1 cellular context compared by ENCODE assay signal in genomic region chr7:992742-993607, GRCh38.
TF ChIP-seq lines count a peak whose summit lies in the region.

No MANE protein-coding gene starts in this region.

TF ChIP-seq in HepG2, 621 proteins besides CTCF, POLR2A, EP300 and RAD21 (continued from another document and continues in another):
- TF ChIP-seq, protein P1, sequence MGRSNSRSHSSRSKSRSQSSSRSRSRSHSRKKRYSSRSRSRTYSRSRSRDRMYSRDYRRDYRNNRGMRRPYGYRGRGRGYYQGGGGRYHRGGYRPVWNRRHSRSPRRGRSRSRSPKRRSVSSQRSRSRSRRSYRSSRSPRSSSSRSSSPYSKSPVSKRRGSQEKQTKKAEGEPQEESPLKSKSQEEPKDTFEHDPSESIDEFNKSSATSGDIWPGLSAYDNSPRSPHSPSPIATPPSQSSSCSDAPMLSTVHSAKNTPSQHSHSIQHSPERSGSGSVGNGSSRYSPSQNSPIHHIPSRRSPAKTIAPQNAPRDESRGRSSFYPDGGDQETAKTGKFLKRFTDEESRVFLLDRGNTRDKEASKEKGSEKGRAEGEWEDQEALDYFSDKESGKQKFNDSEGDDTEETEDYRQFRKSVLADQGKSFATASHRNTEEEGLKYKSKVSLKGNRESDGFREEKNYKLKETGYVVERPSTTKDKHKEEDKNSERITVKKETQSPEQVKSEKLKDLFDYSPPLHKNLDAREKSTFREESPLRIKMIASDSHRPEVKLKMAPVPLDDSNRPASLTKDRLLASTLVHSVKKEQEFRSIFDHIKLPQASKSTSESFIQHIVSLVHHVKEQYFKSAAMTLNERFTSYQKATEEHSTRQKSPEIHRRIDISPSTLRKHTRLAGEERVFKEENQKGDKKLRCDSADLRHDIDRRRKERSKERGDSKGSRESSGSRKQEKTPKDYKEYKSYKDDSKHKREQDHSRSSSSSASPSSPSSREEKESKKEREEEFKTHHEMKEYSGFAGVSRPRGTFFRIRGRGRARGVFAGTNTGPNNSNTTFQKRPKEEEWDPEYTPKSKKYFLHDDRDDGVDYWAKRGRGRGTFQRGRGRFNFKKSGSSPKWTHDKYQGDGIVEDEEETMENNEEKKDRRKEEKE (IDR thresholded peaks at IDR 0.05) = no peak
- TF ChIP-seq LRRFIP1 (CRISPR knock-in tag; conservative IDR thresholded peaks at IDR 0.05) = no peak
- no peak; the same call in 1 of the 2 replicates for TF ChIP-seq ZNF816 (CRISPR knock-in tag; IDR thresholded peaks at IDR 0.05; ENCODE audit: borderline replicate concordance)
- TF ChIP-seq, protein P2, sequence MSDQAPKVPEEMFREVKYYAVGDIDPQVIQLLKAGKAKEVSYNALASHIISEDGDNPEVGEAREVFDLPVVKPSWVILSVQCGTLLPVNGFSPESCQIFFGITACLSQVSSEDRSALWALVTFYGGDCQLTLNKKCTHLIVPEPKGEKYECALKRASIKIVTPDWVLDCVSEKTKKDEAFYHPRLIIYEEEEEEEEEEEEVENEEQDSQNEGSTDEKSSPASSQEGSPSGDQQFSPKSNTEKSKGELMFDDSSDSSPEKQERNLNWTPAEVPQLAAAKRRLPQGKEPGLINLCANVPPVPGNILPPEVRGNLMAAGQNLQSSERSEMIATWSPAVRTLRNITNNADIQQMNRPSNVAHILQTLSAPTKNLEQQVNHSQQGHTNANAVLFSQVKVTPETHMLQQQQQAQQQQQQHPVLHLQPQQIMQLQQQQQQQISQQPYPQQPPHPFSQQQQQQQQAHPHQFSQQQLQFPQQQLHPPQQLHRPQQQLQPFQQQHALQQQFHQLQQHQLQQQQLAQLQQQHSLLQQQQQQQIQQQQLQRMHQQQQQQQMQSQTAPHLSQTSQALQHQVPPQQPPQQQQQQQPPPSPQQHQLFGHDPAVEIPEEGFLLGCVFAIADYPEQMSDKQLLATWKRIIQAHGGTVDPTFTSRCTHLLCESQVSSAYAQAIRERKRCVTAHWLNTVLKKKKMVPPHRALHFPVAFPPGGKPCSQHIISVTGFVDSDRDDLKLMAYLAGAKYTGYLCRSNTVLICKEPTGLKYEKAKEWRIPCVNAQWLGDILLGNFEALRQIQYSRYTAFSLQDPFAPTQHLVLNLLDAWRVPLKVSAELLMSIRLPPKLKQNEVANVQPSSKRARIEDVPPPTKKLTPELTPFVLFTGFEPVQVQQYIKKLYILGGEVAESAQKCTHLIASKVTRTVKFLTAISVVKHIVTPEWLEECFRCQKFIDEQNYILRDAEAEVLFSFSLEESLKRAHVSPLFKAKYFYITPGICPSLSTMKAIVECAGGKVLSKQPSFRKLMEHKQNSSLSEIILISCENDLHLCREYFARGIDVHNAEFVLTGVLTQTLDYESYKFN (CRISPR knock-in tag; conservative IDR thresholded peaks at IDR 0.05) = peak; percentile 92
- 0 out of 2 replicates have a peak, but pooled peaks have one; percentile 48 for TF ChIP-seq ZNF225 (CRISPR knock-in tag; IDR thresholded peaks at IDR 0.05)
- no peak for TF ChIP-seq NFIB (CRISPR knock-in tag; IDR thresholded peaks at IDR 0.05; ENCODE audit: borderline replicate concordance)
- TF ChIP-seq ZBTB25 (CRISPR knock-in tag; IDR thresholded peaks at IDR 0.05) = peak; percentile 95
- TF ChIP-seq ZNF670 (CRISPR knock-in tag; IDR thresholded peaks at IDR 0.05; ENCODE audit: borderline replicate concordance) = peak; percentile 81
- peak; percentile 80 for TF ChIP-seq ZNF343 (CRISPR knock-in tag; IDR thresholded peaks at IDR 0.05)
- no peak for TF ChIP-seq PRDM15 (CRISPR knock-in tag; IDR thresholded peaks at IDR 0.05)
- no peak for TF ChIP-seq ZNF784 (CRISPR knock-in tag; IDR thresholded peaks at IDR 0.05; ENCODE audit: borderline replicate concordance)
- TF ChIP-seq, protein P3, sequence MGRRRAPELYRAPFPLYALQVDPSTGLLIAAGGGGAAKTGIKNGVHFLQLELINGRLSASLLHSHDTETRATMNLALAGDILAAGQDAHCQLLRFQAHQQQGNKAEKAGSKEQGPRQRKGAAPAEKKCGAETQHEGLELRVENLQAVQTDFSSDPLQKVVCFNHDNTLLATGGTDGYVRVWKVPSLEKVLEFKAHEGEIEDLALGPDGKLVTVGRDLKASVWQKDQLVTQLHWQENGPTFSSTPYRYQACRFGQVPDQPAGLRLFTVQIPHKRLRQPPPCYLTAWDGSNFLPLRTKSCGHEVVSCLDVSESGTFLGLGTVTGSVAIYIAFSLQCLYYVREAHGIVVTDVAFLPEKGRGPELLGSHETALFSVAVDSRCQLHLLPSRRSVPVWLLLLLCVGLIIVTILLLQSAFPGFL (CRISPR knock-in tag; IDR thresholded peaks at IDR 0.05) = no peak
- TF ChIP-seq ZNF619 (CRISPR knock-in tag; IDR thresholded peaks at IDR 0.05) = peak; percentile 46; the same call in 1 of the 2 replicates
- no peak for TF ChIP-seq MTA3 (CRISPR knock-in tag; IDR thresholded peaks at IDR 0.05)
- TF ChIP-seq ZNF589 (CRISPR knock-in tag; conservative IDR thresholded peaks at IDR 0.05) = peak; percentile 7
- TF ChIP-seq, protein P4, sequence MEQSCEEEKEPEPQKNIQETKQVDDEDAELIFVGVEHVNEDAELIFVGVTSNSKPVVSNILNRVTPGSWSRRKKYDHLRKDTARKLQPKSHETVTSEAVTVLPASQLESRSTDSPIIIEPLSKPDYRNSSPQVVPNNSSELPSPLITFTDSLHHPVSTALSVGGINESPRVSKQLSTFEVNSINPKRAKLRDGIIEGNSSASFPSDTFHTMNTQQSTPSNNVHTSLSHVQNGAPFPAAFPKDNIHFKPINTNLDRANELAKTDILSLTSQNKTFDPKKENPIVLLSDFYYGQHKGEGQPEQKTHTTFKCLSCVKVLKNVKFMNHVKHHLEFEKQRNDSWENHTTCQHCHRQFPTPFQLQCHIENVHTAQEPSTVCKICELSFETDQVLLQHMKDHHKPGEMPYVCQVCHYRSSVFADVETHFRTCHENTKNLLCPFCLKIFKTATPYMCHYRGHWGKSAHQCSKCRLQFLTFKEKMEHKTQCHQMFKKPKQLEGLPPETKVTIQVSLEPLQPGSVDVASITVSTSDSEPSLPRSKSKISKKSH (CRISPR knock-in tag; IDR thresholded peaks at IDR 0.05; ENCODE audit: borderline replicate concordance) = peak; percentile 81; the same call in 1 of the 2 replicates
- TF ChIP-seq KAT8 (CRISPR knock-in tag; IDR thresholded peaks at IDR 0.05) = peak; percentile 67; the same call in 1 of the 2 replicates
- peak; percentile 94 for TF ChIP-seq RXRA (CRISPR knock-in tag; IDR thresholded peaks at IDR 0.05)
- TF ChIP-seq KIAA2018 (CRISPR knock-in tag; IDR thresholded peaks at IDR 0.05; ENCODE audit: borderline replicate concordance) = peak; percentile 9; the same call in 1 of the 2 replicates
